Comparison of ENCODE assay signal across 21 cellular contexts in genomic region chr22:49938565-49939136, GRCh38. TPM values are rescaled to one million over a fixed set of nuclear protein-coding genes. Genes with fewer than 3 reads are reported as not detected.
DNase-seq lines count a peak whose midpoint lies in the region; ATAC-seq, FAIRE-seq and TF ChIP-seq lines count a peak whose summit lies in the region.
"Had no signal": no experiment of that assay in that cellular context is flagged by ENCODE, and none has a peak within 500 bp of the region (broad histone marks: within the 10 kb centered on the region; RNA-seq: fewer than 3 reads in every experiment).

No MANE protein-coding gene starts in this region.

- H2AFZ ChIP-seq in HepG2 (ENCODE audit: low read length), result no peak overlapping the region
- H2AFZ ChIP-seq: GM23338 had no signal

- no peaks in the 10 kb centered on the region for H3K27me3 ChIP-seq in BLaER1 treated with 17β-estradiol and CSF1 and Interleukin-3, amounts not matched to agents 10 nM and 100 nM
- H3K27me3 ChIP-seq in HepG2 (ENCODE audit: control insufficient read depth in 1 of 2, insufficient read depth in 2 of 2, low read length in 2 of 2), result no peaks in the 10 kb centered on the region; a peak in 1 of 5 replicates
- H3K27me3 ChIP-seq in spleen (replicated peaks in 1 of 7), result no peaks in the 10 kb centered on the region

- no peak for ATAC-seq in HepG2
- ATAC-seq: activated naive CD4-positive, alpha-beta T cell treated with anti-CD3 and anti-CD28 coated beads, Interleukin-2, amount 50 U/mL, for 72 hours; GM23338; PC-3; stimulated activated naive CD8-positive, alpha-beta T cell treated with anti-CD3 and anti-CD28 coated beads, Interleukin-15, amount 100 ng/mL, for 72 hours had no signal

- intact Hi-C loops in HepG2 (cut with micrococcal nuclease; ENCODE audit: unreplicated experiment), result loop anchor here (1.0 kb wide), 1 partner anchor 10 kb away; no protein-coding TSS in a partner anchor
- intact Hi-C loops in spleen (cut with DNase I; ENCODE audit: low total_unique reads), result no loop called here

- no TSS peak for BruUV-seq in HepG2 (replicated peaks; lab: Mats Ljungman, UMichigan)

- peaks cover under 1% of the 10 kb centered on the region for H3K79me2 ChIP-seq in HepG2 (ENCODE audit: insufficient read depth, low read length)

- H3K9ac ChIP-seq in BLaER1 treated with 17β-estradiol and CSF1 and Interleukin-3, amounts not matched to agents 10 nM and 100 nM, result 0 out of 22 replicates have a peak overlapping the region, but pooled peaks of 1 of the 11 experiments have one; percentile 74
- H3K9ac ChIP-seq in HepG2 (ENCODE audit: insufficient read depth, low read depth, low read length), result peak overlapping the region; percentile 24; the same call in 1 of the 2 replicates

- in situ Hi-C loops in HepG2 (cut with HindIII; ENCODE audit: extremely low pct_ligation_motif_present, low pct_unique_long_range_greater_than_20kb), result no loop called here
- in situ Hi-C loops in GM13977 (cut with MboI; ENCODE audit: low pct_unique_long_range_greater_than_20kb, low sequenced_read_pairs, unreplicated experiment), result loop anchor here (25.0 kb wide), 1 partner anchor 99 kb away; no protein-coding TSS in a partner anchor

- no peak for TF ChIP-seq POLR2A in HepG2 (IDR thresholded peaks at IDR 0.05; ENCODE audit: insufficient read depth in 1 of 2, low read depth in 2 of 2, low read length in 2 of 2)
- no peak for TF ChIP-seq POLR2A in spleen (IDR thresholded peaks at IDR 0.05)

- POLR2A ChIA-PET in RWPE1 (lab: Yijun Ruan, JAX; ENCODE audit: low non-redundant PET) (no interaction called here), HepG2 (lab: Yijun Ruan, JAX) (interaction anchor here (2.1 to 10.5 kb wide), 5 partner anchors 13 to 32 kb away, joined by 6 to 283 read pairs (median 59); partner anchors contain the start of gene PIM3)

- H4K20me1 ChIP-seq in BLaER1 treated with 17β-estradiol and CSF1 and Interleukin-3, amounts not matched to agents 10 nM and 100 nM, result no peaks in the 10 kb centered on the region
- H4K20me1 ChIP-seq in HepG2 (ENCODE audit: insufficient read depth, low read length), result no peaks in the 10 kb centered on the region

- no peak overlapping the region; a peak in 1 of 22 replicates for H3K27ac ChIP-seq in BLaER1 treated with 17β-estradiol and CSF1 and Interleukin-3, amounts not matched to agents 10 nM and 100 nM
- peak overlapping the region; percentile 83 for H3K27ac ChIP-seq in RWPE1
- peak overlapping the region; percentile 80 for H3K27ac ChIP-seq in HepG2 (ENCODE audit: extremely low read length, insufficient read depth, low read length)
- peak overlapping the region; percentile 83 to 100 (median 96) for H3K27ac ChIP-seq in spleen
- peak overlapping the region in 1 of 2 donors; percentile 92 for H3K27ac ChIP-seq in coronary artery

- no peak for TF ChIP-seq EP300 in HepG2 (IDR thresholded peaks at IDR 0.05; ENCODE audit: low read depth in 2 of 2, low read length in 2 of 2)
- no peak for TF ChIP-seq EP300 in HepG2 (CRISPR knock-in tag; IDR thresholded peaks at IDR 0.05; ENCODE audit: borderline replicate concordance)

- no peaks in the 10 kb centered on the region; a peak in 1 of 22 replicates for H3K36me3 ChIP-seq in BLaER1 treated with 17β-estradiol and CSF1 and Interleukin-3, amounts not matched to agents 10 nM and 100 nM
- H3K36me3 ChIP-seq in HepG2 (replicated peaks in 1 of 2; ENCODE audit: control insufficient read depth in 1 of 2, insufficient read depth in 2 of 2, low read length in 2 of 2), result no peaks in the 10 kb centered on the region
- no peaks in the 10 kb centered on the region for H3K36me3 ChIP-seq in spleen

- H3K4me3 ChIP-seq in BLaER1 treated with 17β-estradiol and CSF1 and Interleukin-3, amounts not matched to agents 10 nM and 100 nM, result no peak overlapping the region
- H3K4me3 ChIP-seq in HepG2 (replicated peaks in 1 of 3; ENCODE audit: insufficient read depth in 1 of 3, low read depth in 2 of 3, low read length in 3 of 3) (peak overlapping the region in 1 of 3 experiments; percentile 63; a peak in 1 of 6 replicates), spleen (no peak overlapping the region), coronary artery (no peak overlapping the region)
- H3K4me3 ChIP-seq: GM23338 had no signal

- peak overlapping the region; percentile 90 to 98 (median 96); a peak in 18 of 22 replicates for H3K4me2 ChIP-seq in BLaER1 treated with 17β-estradiol and CSF1 and Interleukin-3, amounts not matched to agents 10 nM and 100 nM
- peak overlapping the region; percentile 77 for H3K4me2 ChIP-seq in HepG2 (ENCODE audit: low read depth, low read length)
- H3K4me2 ChIP-seq: GM23338 had no signal

- no peak for DNase-seq in RWPE1 (ENCODE audit: low spot score)
- no peak for DNase-seq in HepG2 (ENCODE audit: low spot score)
- DNase-seq in spleen, result no peak
- no peak for DNase-seq in coronary artery (ENCODE audit: low spot score)
- no peak for DNase-seq in amygdala (lab: John Stamatoyannopoulos, UW)
- DNase-seq in NCI-H446 treated with DMSO at 0.1 percent for 48 hours (lab: John Stamatoyannopoulos, UW), result no peak
- DNase-seq in GM13977 (ENCODE audit: low spot score), result no peak
- DNase-seq: activated CD4-positive, alpha-beta T cell treated with anti-CD3 and anti-CD28 coated beads, Interleukin-2, amount 10 ng/mL, durations not matched to agents 24 days and 14 days; activated T-cell treated with anti-CD3 and anti-CD28 coated beads for 4 hours; DMS153; KG1; mesendoderm; NCI-H2171; NCI-H774; nephron progenitor cell; PC-3; stimulated activated naive CD8-positive, alpha-beta T cell treated with anti-CD3 and anti-CD28 coated beads, Interleukin-15, amount 100 ng/mL, for 72 hours had no signal

- 96% methylated on average over 13 of the region's 19 CpGs for WGBS in HepG2 (ENCODE audit: low lambda C conversion rate)
- 66 to 87% (median 81%) methylated on average over 6 to 19 of the region's 19 CpGs for WGBS in spleen, 5 donors

- FAIRE-seq in HepG2 (lab: Jason Lieb, UNC), result no peak
- FAIRE-seq: islet of Langerhans had no signal

- peaks cover 37 to 59% (median 49%) of the 10 kb centered on the region in 10 experiments for H3K4me1 ChIP-seq in BLaER1 treated with 17β-estradiol and CSF1 and Interleukin-3, amounts not matched to agents 10 nM and 100 nM
- H3K4me1 ChIP-seq in HepG2 (ENCODE audit: insufficient read depth, low read length) (peaks cover 86% of the 10 kb centered on the region), spleen (peaks cover 30 to 58% (median 48%) of the 10 kb centered on the region in 6 donors)

- TF ChIP-seq RAD21 in HepG2 (CRISPR knock-in tag; IDR thresholded peaks at IDR 0.05), result no peak

- H3K9me3 ChIP-seq in BLaER1 treated with 17β-estradiol and CSF1 and Interleukin-3, amounts not matched to agents 10 nM and 100 nM (replicated peaks in 1 of 11), result peaks cover 7 to 23% (median 17%) of the 10 kb centered on the region in 11 experiments; a peak in 18 of 22 replicates
- H3K9me3 ChIP-seq in HepG2 (ENCODE audit: low read length), result no peaks in the 10 kb centered on the region
- peaks cover 0 to 7% (median 0%) of the 10 kb centered on the region in 8 donors for H3K9me3 ChIP-seq in spleen

- CTCF ChIA-PET in RWPE1 (lab: Yijun Ruan, JAX), result no interaction called here
- CTCF ChIA-PET in HepG2 (lab: Yijun Ruan, JAX; ENCODE audit: low intra/inter-chr PET ratio, low total read pairs), result no interaction called here

- TF ChIP-seq CTCF in RWPE1 (conservative IDR thresholded peaks at IDR 0.05; ENCODE audit: low read depth), result no peak
- TF ChIP-seq CTCF in HepG2 (CRISPR knock-in tag; IDR thresholded peaks at IDR 0.05), result no peak
- TF ChIP-seq CTCF in spleen (IDR thresholded peaks at IDR 0.05 in 8 of 11, conservative IDR thresholded peaks at IDR 0.05 in 3 of 11), result no peak
- TF ChIP-seq CTCF in coronary artery (IDR thresholded peaks at IDR 0.05), result no peak
- TF ChIP-seq CTCF in GM13977 (IDR thresholded peaks at IDR 0.05; ENCODE audit: extremely low read depth, insufficient read depth, missing control alignments), result no peak

RNA-seq across cellular contexts. Expression of gene CRELD2, which starts 20.2 kb away (rescaled TPM):
- total RNA-seq in HepG2 (2016; rRNA removed; fragmentation: Illumina TruSeq; extraction: Trizol) (19.6 and 44.7 TPM in 2 replicates), spleen (10 to 100 TPM; 23.2 to 46.3 (median 38.1) TPM)
- 22.4 and 24.2 TPM in 2 replicates for total RNA-seq in HepG2 (2016; cell fraction: cytosol; rRNA removed; fragmentation: Illumina TruSeq; extraction: Trizol; ENCODE audit: low read depth)
- 18.8 and 46.8 TPM in 2 replicates for total RNA-seq in HepG2 (2016; cell fraction: insoluble cytoplasmic fraction; rRNA removed; fragmentation: Illumina TruSeq; extraction: Trizol)
- 27.6 and 29.9 TPM in 2 replicates for total RNA-seq in HepG2 (2016; cell fraction: membrane; rRNA removed; fragmentation: Illumina TruSeq; extraction: Trizol)
- total RNA-seq in HepG2 (2016; cell fraction: nucleus; rRNA removed; fragmentation: Illumina TruSeq; extraction: Trizol), result 35.5 and 40.6 TPM in 2 replicates
- polyA plus RNA-seq in HepG2 (2011; rRNA removed) (17.2 and 20.2 TPM in 2 replicates), spleen (10 to 100 TPM; 16.2 to 26.3 (median 18.3) TPM)
- 16.7 and 25.6 TPM in 2 replicates for polyA plus RNA-seq in HepG2 (2011; cell fraction: cytosol; rRNA removed)
- 44.2 and 48.8 TPM in 2 replicates for polyA plus RNA-seq in HepG2 (2011; cell fraction: nucleus; rRNA removed)
- 9.4 and 10.2 TPM in 2 replicates for polyA plus RNA-seq in HepG2 (2012)
- 25.8 and 29.9 TPM in 2 replicates for polyA plus RNA-seq in HepG2 (2016; cell fraction: cytosol; fragmentation: Illumina TruSeq; extraction: Trizol; ENCODE audit: low read depth)
- polyA plus RNA-seq in HepG2 (2016; cell fraction: insoluble cytoplasmic fraction; fragmentation: Illumina TruSeq; extraction: Trizol; ENCODE audit: low read depth), result 22.7 and 25.1 TPM in 2 replicates
- polyA plus RNA-seq in HepG2 (2016; cell fraction: membrane; fragmentation: Illumina TruSeq; extraction: Trizol; ENCODE audit: low read depth), result 26.9 and 27.0 TPM in 2 replicates
- polyA plus RNA-seq in HepG2 (2016; cell fraction: nucleus; fragmentation: Illumina TruSeq; extraction: Trizol; ENCODE audit: insufficient read depth, low read depth), result 89.1 and 100 TPM in 2 replicates
- 6.9 and 14.7 TPM in 2 replicates for polyA minus RNA-seq in HepG2 (2011; rRNA and poly(A)+ RNA removed; ENCODE audit: low replicate concordance)
- polyA minus RNA-seq in HepG2 (2011; cell fraction: cytosol; rRNA and poly(A)+ RNA removed), result 4.4 and 5.2 TPM in 2 replicates
- polyA minus RNA-seq in HepG2 (2011; cell fraction: nucleus; rRNA and poly(A)+ RNA removed), result 4.5 and 4.7 TPM in 2 replicates

RNA-seq across cellular contexts. Expression of gene ALG12, which starts 20.4 kb away (rescaled TPM):
- 6.6 and 15.8 TPM in 2 replicates for total RNA-seq in HepG2 (2016; rRNA removed; fragmentation: Illumina TruSeq; extraction: Trizol)
- total RNA-seq in HepG2 (2016; cell fraction: cytosol; rRNA removed; fragmentation: Illumina TruSeq; extraction: Trizol; ENCODE audit: low read depth), result 1.5 and 3.0 TPM in 2 replicates
- 6.8 and 15.6 TPM in 2 replicates for total RNA-seq in HepG2 (2016; cell fraction: insoluble cytoplasmic fraction; rRNA removed; fragmentation: Illumina TruSeq; extraction: Trizol)
- total RNA-seq in HepG2 (2016; cell fraction: membrane; rRNA removed; fragmentation: Illumina TruSeq; extraction: Trizol), result 6.4 and 10.5 TPM in 2 replicates
- 10.6 and 14.2 TPM in 2 replicates for total RNA-seq in HepG2 (2016; cell fraction: nucleus; rRNA removed; fragmentation: Illumina TruSeq; extraction: Trizol)
- 7.8 and 9.5 TPM in 2 replicates for polyA plus RNA-seq in HepG2 (2011; rRNA removed)
- 5.9 and 6.1 TPM in 2 replicates for polyA plus RNA-seq in HepG2 (2011; cell fraction: cytosol; rRNA removed)
- 25.1 and 26.7 TPM in 2 replicates for polyA plus RNA-seq in HepG2 (2011; cell fraction: nucleus; rRNA removed)
- 9.4 and 10.0 TPM in 2 replicates for polyA plus RNA-seq in HepG2 (2012)
- 2.9 and 3.3 TPM in 2 replicates for polyA plus RNA-seq in HepG2 (2016; cell fraction: cytosol; fragmentation: Illumina TruSeq; extraction: Trizol; ENCODE audit: low read depth)
- 6.1 and 6.8 TPM in 2 replicates for polyA plus RNA-seq in HepG2 (2016; cell fraction: insoluble cytoplasmic fraction; fragmentation: Illumina TruSeq; extraction: Trizol; ENCODE audit: low read depth)
- 5.6 and 6.9 TPM in 2 replicates for polyA plus RNA-seq in HepG2 (2016; cell fraction: membrane; fragmentation: Illumina TruSeq; extraction: Trizol; ENCODE audit: low read depth)
- 26.3 and 30.4 TPM in 2 replicates for polyA plus RNA-seq in HepG2 (2016; cell fraction: nucleus; fragmentation: Illumina TruSeq; extraction: Trizol; ENCODE audit: insufficient read depth, low read depth)
- 5.8 and 12.8 TPM in 2 replicates for polyA minus RNA-seq in HepG2 (2011; rRNA and poly(A)+ RNA removed; ENCODE audit: low replicate concordance)
- 5.7 and 7.1 TPM in 2 replicates for polyA minus RNA-seq in HepG2 (2011; cell fraction: cytosol; rRNA and poly(A)+ RNA removed)
- 3.4 and 4.5 TPM in 2 replicates for polyA minus RNA-seq in HepG2 (2011; cell fraction: nucleus; rRNA and poly(A)+ RNA removed)
- total RNA-seq in spleen, result 10 to 100 TPM; 10.2 to 20.1 (median 13.3) TPM
- polyA plus RNA-seq in spleen, result 1 to 10 TPM; 5.7 to 7.1 (median 5.9) TPM

RNA-seq across cellular contexts. Expression of gene PIM3, which starts 21.9 kb away (rescaled TPM):
- total RNA-seq in HepG2 (2016; rRNA removed; fragmentation: Illumina TruSeq; extraction: Trizol), result 18.2 and 31.2 TPM in 2 replicates
- 12.4 and 12.6 TPM in 2 replicates for total RNA-seq in HepG2 (2016; cell fraction: cytosol; rRNA removed; fragmentation: Illumina TruSeq; extraction: Trizol; ENCODE audit: low read depth)
- 17.3 and 32.7 TPM in 2 replicates for total RNA-seq in HepG2 (2016; cell fraction: insoluble cytoplasmic fraction; rRNA removed; fragmentation: Illumina TruSeq; extraction: Trizol)
- 27.1 and 31.2 TPM in 2 replicates for total RNA-seq in HepG2 (2016; cell fraction: membrane; rRNA removed; fragmentation: Illumina TruSeq; extraction: Trizol)
- 24.6 and 30.5 TPM in 2 replicates for total RNA-seq in HepG2 (2016; cell fraction: nucleus; rRNA removed; fragmentation: Illumina TruSeq; extraction: Trizol)
- 21.6 and 24.1 TPM in 2 replicates for polyA plus RNA-seq in HepG2 (2011; rRNA removed)
- polyA plus RNA-seq in HepG2 (2011; cell fraction: cytosol; rRNA removed), result 21.4 and 47.8 TPM in 2 replicates
- polyA plus RNA-seq in HepG2 (2011; cell fraction: nucleus; rRNA removed), result 121 and 136 TPM in 2 replicates
- 22.6 and 36.4 TPM in 2 replicates for polyA plus RNA-seq in HepG2 (2012)
- 7.3 and 9.3 TPM in 2 replicates for polyA plus RNA-seq in HepG2 (2016; cell fraction: cytosol; fragmentation: Illumina TruSeq; extraction: Trizol; ENCODE audit: low read depth)
- polyA plus RNA-seq in HepG2 (2016; cell fraction: insoluble cytoplasmic fraction; fragmentation: Illumina TruSeq; extraction: Trizol; ENCODE audit: low read depth), result 21.4 and 25.4 TPM in 2 replicates
- 17.2 and 17.8 TPM in 2 replicates for polyA plus RNA-seq in HepG2 (2016; cell fraction: membrane; fragmentation: Illumina TruSeq; extraction: Trizol; ENCODE audit: low read depth)
- polyA plus RNA-seq in HepG2 (2016; cell fraction: nucleus; fragmentation: Illumina TruSeq; extraction: Trizol; ENCODE audit: insufficient read depth, low read depth), result 62.7 and 63.0 TPM in 2 replicates
- polyA minus RNA-seq in HepG2 (2011; rRNA and poly(A)+ RNA removed; ENCODE audit: low replicate concordance), result 8.8 and 50.3 TPM in 2 replicates
- 23.0 and 37.5 TPM in 2 replicates for polyA minus RNA-seq in HepG2 (2011; cell fraction: cytosol; rRNA and poly(A)+ RNA removed)
- polyA minus RNA-seq in HepG2 (2011; cell fraction: nucleus; rRNA and poly(A)+ RNA removed), result 17.0 and 22.8 TPM in 2 replicates
- total RNA-seq in spleen, result 100 to 1,000 TPM in 5 of 7 donors, 10 to 100 TPM in 2; 72.1 to 134 (median 109) TPM
- 10 to 100 TPM; 49.5 to 84.4 (median 52.0) TPM for polyA plus RNA-seq in spleen

Comparison
In these comparisons a context has a peak if more than half of its experiments do, and no peak if none do; other contexts are left out.
1. H3K27ac ChIP-seq: peak in RWPE1 (single experiment), HepG2 (single experiment) and spleen (8 of 8); none in BLaER1 treated with 17β-estradiol and CSF1 and Interleukin-3, amounts not matched to agents 10 nM and 100 nM (0 of 11).